ENCODE assay signal across 18 cellular contexts in genomic region chr5:128682669-128683068, GRCh38.
DNase-seq lines count a peak whose midpoint lies in the region; ATAC-seq, FAIRE-seq and TF ChIP-seq lines count a peak whose summit lies in the region.
"Had no signal": no experiment of that assay in that cellular context is flagged by ENCODE, and none has a peak within 500 bp of the region (broad histone marks: within the 10 kb centered on the region; RNA-seq: fewer than 3 reads in every experiment).

No MANE protein-coding gene starts in this region.

- WGBS in adrenal gland, 4 donors: 63 to 85% (median 70%) methylated on average over 2 of the region's 2 CpGs

- TF ChIP-seq RAD21 in HCT116 (IDR thresholded peaks at IDR 0.05; ENCODE audit: low read depth): no peak

- H2AFZ ChIP-seq in HCT116 (ENCODE audit: low read depth, low read length, poor library complexity, severe bottlenecking): peak overlapping the region; percentile 81

- H3K9me3 Mint-ChIP-seq in Caco-2 (ENCODE audit: unreplicated experiment) (no peaks in the 10 kb centered on the region), type B pancreatic cell (peaks cover 5% of the 10 kb centered on the region)
- H3K9me3 Mint-ChIP-seq: CD4-positive, alpha-beta T cell had no signal

- TF ChIP-seq POLR2A in HCT116 (IDR thresholded peaks at IDR 0.05; ENCODE audit: borderline replicate concordance, extremely low read depth, insufficient read depth, insufficient read length) (no peak), adrenal gland (IDR thresholded peaks at IDR 0.05) (no peak)

- no peaks in the 10 kb centered on the region for H4K20me1 ChIP-seq in HCT116 (ENCODE audit: insufficient read depth)

- no peaks in the 10 kb centered on the region for H3K27me3 Mint-ChIP-seq in Caco-2 (ENCODE audit: insufficient read depth, unreplicated experiment)
- H3K27me3 Mint-ChIP-seq in type B pancreatic cell: no peaks in the 10 kb centered on the region
- H3K27me3 Mint-ChIP-seq: B cell; CD4-positive, alpha-beta T cell had no signal

- H3K79me2 ChIP-seq in HCT116 (ENCODE audit: insufficient read depth, low read length): no peaks in the 10 kb centered on the region

- H3K9me2 ChIP-seq in HCT116 (ENCODE audit: insufficient read depth): no peaks in the 10 kb centered on the region

- no peak overlapping the region for H3K9ac ChIP-seq in HCT116 (ENCODE audit: low read length)

- DNase-seq in Caco-2 (no peak), HCT116 (ENCODE audit: low read depth, low spot score) (no peak), type B pancreatic cell (ENCODE audit: extremely low spot score, unreplicated experiment) (no peak), HTR-8/SVneo (ENCODE audit: insufficient read length, low spot score) (no peak), adrenal gland (no peak)
- DNase-seq: C1 segment of cervical spinal cord; CD4-positive, alpha-beta T cell; DMS153; DMS79 treated with DMSO at 0.1 percent for 48 hours had no signal

- intact Hi-C loops in Caco-2 (cut with micrococcal nuclease; ENCODE audit: unreplicated experiment): no loop called here
- intact Hi-C loops in HCT116 (cut with micrococcal nuclease): no loop called here
- intact Hi-C loops in adrenal gland (cut with DNase I): no loop called here

- H3K36me3 Mint-ChIP-seq in Caco-2 (ENCODE audit: insufficient read depth, unreplicated experiment): no peaks in the 10 kb centered on the region
- H3K36me3 Mint-ChIP-seq in type B pancreatic cell: no peaks in the 10 kb centered on the region

- H3K27ac Mint-ChIP-seq in Caco-2 (ENCODE audit: unreplicated experiment): peak overlapping the region; percentile 67
- peak overlapping the region; percentile 53 for H3K27ac Mint-ChIP-seq in type B pancreatic cell
- H3K27ac Mint-ChIP-seq: B cell; CD4-positive, alpha-beta T cell had no signal

- H3K27ac ChIP-seq in HCT116 (ENCODE audit: low read depth, low read length) (no peak overlapping the region), VCaP (peak overlapping the region; percentile 69), adrenal gland (no peak overlapping the region)

- CTCF ChIA-PET in Caco-2 (lab: Charles Lee): no interaction called here
- CTCF ChIA-PET in HCT116 (lab: Charles Lee): interaction anchor here (1.1 to 1.8 kb wide), 2 partner anchors 8 to 10 kb away, joined by 3 to 11 read pairs; no protein-coding TSS in a partner anchor

- H3K4me1 Mint-ChIP-seq in Caco-2 (ENCODE audit: low read depth, unreplicated experiment) (peaks cover 7% of the 10 kb centered on the region), type B pancreatic cell (ENCODE audit: unreplicated experiment) (peaks cover 23% of the 10 kb centered on the region)
- H3K4me1 Mint-ChIP-seq: B cell had no signal

- POLR2A ChIA-PET in Caco-2 (lab: Charles Lee) (no interaction called here), HCT116 (lab: Charles Lee) (no interaction called here)

- peak; percentile 53 for ATAC-seq in HCT116
- no peak for ATAC-seq in GM21528 (IDR thresholded peaks at IDR 0.05; ENCODE audit: low FRiP score, unreplicated experiment)
- ATAC-seq: HepG2 had no signal

- H3K4me1 ChIP-seq in Caco-2 (no peaks in the 10 kb centered on the region), HCT116 (ENCODE audit: control insufficient read depth in 1 of 2, insufficient read depth in 2 of 2, low read length in 2 of 2) (peaks cover 13 to 15% of the 10 kb centered on the region in 2 experiments), adrenal gland (replicated peaks in 1 of 2) (no peaks in the 10 kb centered on the region)

- RAD21 ChIA-PET in HCT116 (lab: Charles Lee; ENCODE audit: low non-redundant PET in 1 of 2, low total read pairs in 2 of 2, uncharacterized antibody in 2 of 2, unreplicated experiment in 2 of 2): no interaction called here

- H3K4me3 Mint-ChIP-seq in Caco-2 (ENCODE audit: unreplicated experiment) (no peak overlapping the region), type B pancreatic cell (peak overlapping the region; percentile 57)
- H3K4me3 Mint-ChIP-seq: B cell; CD4-positive, alpha-beta T cell had no signal

- H3K36me3 ChIP-seq in Caco-2 (ENCODE audit: control insufficient read depth, insufficient read depth, low read length) (no peaks in the 10 kb centered on the region), HCT116 (ENCODE audit: control insufficient read depth in 1 of 2, insufficient read depth in 2 of 2, low read length in 2 of 2) (no peaks in the 10 kb centered on the region), adrenal gland (replicated peaks in 1 of 2) (no peaks in the 10 kb centered on the region)

- H3K9me3 ChIP-seq in Caco-2 (no peaks in the 10 kb centered on the region), HCT116 (ENCODE audit: control insufficient read depth in 1 of 2, insufficient read depth in 1 of 2, low read depth in 1 of 2, low read length in 2 of 2) (no peaks in the 10 kb centered on the region), adrenal gland (replicated peaks in 1 of 3) (no peaks in the 10 kb centered on the region)

- TF ChIP-seq CTCF in Caco-2 (IDR thresholded peaks at IDR 0.05; ENCODE audit: insufficient read depth in 1 of 2, low read depth in 1 of 2, low read length in 1 of 2, severe bottlenecking in 1 of 2, unreplicated experiment in 1 of 2) (no peak), HCT116 (IDR thresholded peaks at IDR 0.05 in 2 of 3, conservative IDR thresholded peaks at IDR 0.05 in 1 of 3; ENCODE audit: borderline replicate concordance in 1 of 3, insufficient read depth in 1 of 3, low read depth in 2 of 3, low read length in 2 of 3) (no peak), VCaP (conservative IDR thresholded peaks at IDR 0.05) (no peak), type B pancreatic cell (conservative IDR thresholded peaks at IDR 0.05) (no peak), adrenal gland (IDR thresholded peaks at IDR 0.05) (no peak)

- peak overlapping the region; percentile 39 for H3K4me2 ChIP-seq in HCT116 (ENCODE audit: low read length)

- no TSS peak for BruUV-seq in Caco-2 (replicated peaks; lab: Mats Ljungman, UMichigan)
- no TSS peak for BruUV-seq in HCT116 (replicated peaks; lab: Mats Ljungman, UMichigan)

- no peak overlapping the region for H3K4me3 ChIP-seq in Caco-2 (ENCODE audit: low read depth, low read length)
- no peak overlapping the region for H3K4me3 ChIP-seq in HCT116 (replicated peaks in 1 of 2; ENCODE audit: low read depth in 1 of 2, low read length in 2 of 2)
- no peak overlapping the region for H3K4me3 ChIP-seq in adrenal gland

- H3K27me3 ChIP-seq in Caco-2 (replicated peaks; ENCODE audit: control insufficient read depth, insufficient read depth, low read length) (no peaks in the 10 kb centered on the region), HCT116 (ENCODE audit: insufficient read depth, low read length) (no peaks in the 10 kb centered on the region), adrenal gland (no peaks in the 10 kb centered on the region)

- FAIRE-seq in HTR-8/SVneo (lab: Jason Lieb, UNC): no peak
- FAIRE-seq: D721Med, G401.6, GM12892, GM19239, H54, HepG2 had no signal

TF ChIP-seq in HCT116, 20 proteins besides CTCF, POLR2A, EP300 and RAD21:
- TF ChIP-seq FOSL1 (IDR thresholded peaks at IDR 0.05; ENCODE audit: low read depth) (no peak), SP1 (IDR thresholded peaks at IDR 0.05; ENCODE audit: low read depth) (no peak), SIN3A (IDR thresholded peaks at IDR 0.05; ENCODE audit: low read depth) (no peak)
